18 cellular contexts compared by ENCODE assay signal in the genomic region with DNA sequence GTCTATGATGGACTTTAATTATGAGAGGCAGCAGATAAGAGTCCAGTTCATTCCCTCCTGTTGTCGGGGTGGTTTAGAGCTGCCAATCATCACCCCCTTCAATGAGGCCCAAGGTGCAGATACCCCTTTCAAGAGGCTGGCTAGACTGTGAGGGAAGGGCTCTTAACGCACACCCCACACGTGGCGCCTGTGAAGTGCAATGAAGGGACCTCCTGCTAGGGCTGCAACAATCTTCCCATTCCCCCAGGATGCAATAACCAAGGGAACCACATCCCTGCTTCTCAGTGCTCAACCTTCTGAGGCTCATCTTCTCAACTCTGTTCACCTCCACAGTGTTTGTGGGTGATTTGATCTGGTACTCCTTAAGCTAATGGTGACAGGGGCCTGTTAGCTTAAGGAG. TPM values are rescaled to one million over a fixed set of nuclear protein-coding genes. Genes with fewer than 3 reads are reported as not detected.
"Had no signal": no experiment of that assay in that cellular context is flagged by ENCODE, and none has a peak within 500 bp of the region (broad histone marks: within the 10 kb centered on the region; RNA-seq: fewer than 3 reads in every experiment).

No MANE protein-coding gene starts in this region.

- H3K4me3 ChIP-seq: mucosa of descending colon, stomach had no signal

- DNase-seq: erythroblast; foreskin melanocyte; head of caudate nucleus; hypothalamus; islet precursor cell; left colon; mucosa of descending colon; naive thymus-derived CD8-positive, alpha-beta T cell; posterior cingulate gyrus; small intestine; stimulated activated CD4-positive, alpha-beta T cell treated with anti-CD3 and anti-CD28 coated beads, Interleukin-12 subunit alpha, Interleukin-12 subunit beta, amount 100 ng/mL, for 4 hours; stimulated activated naive CD4-positive, alpha-beta T cell; stomach; substantia nigra; trophoblast cell had no signal

- H3K27ac ChIP-seq: stomach had no signal

- FAIRE-seq: endothelial cell of umbilical vein, small intestine had no signal

- H3K27me3 ChIP-seq: stomach had no signal

- H3K4me1 ChIP-seq: stomach had no signal

- H3K9me3 ChIP-seq: mucosa of descending colon, stomach, thoracic aorta had no signal

- H3K36me3 ChIP-seq: stomach, thoracic aorta had no signal

- ATAC-seq: left colon; mucosa of descending colon; naive thymus-derived CD8-positive, alpha-beta T cell had no signal

RNA-seq across cellular contexts. Expression of a gene that starts 19.0 kb away (rescaled TPM):
- total RNA-seq: lung microvascular endothelial cell; naive thymus-derived CD8-positive, alpha-beta T cell had no signal
- polyA plus RNA-seq: naive thymus-derived CD8-positive, alpha-beta T cell had no signal
